6 cellular contexts compared by ENCODE assay signal in the genomic region with DNA sequence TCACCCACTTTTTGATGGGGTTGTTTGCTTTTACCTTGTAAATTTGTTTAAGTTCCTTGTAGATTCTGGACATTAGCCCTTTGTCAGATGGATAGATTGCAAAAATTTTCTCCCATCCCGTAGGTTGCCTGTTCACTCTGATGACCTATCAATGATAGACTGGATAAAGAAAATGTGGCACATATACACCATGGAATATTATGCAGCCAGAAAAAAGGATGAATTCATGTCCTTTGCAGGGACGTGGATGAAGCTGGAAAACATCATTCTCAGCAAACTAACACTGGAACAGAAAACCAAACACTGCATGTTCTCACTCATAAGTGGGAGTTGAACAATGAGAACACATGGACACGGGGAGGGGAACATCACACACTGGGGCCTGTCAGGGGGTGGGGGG. TPM values are rescaled to one million over a fixed set of nuclear protein-coding genes. Genes with fewer than 3 reads are reported as not detected.
"Had no signal": no experiment of that assay in that cellular context is flagged by ENCODE, and none has a peak within 500 bp of the region (broad histone marks: within the 10 kb centered on the region; RNA-seq: fewer than 3 reads in every experiment).

No MANE protein-coding gene starts in this region.

RNA-seq across cellular contexts. Expression of a gene that starts 44.8 kb away (rescaled TPM):
- total RNA-seq: colonic mucosa, dermis microvascular lymphatic vessel endothelial cell, esophagus squamous epithelium, foreskin keratinocyte, gastrocnemius medialis had no signal
- polyA plus RNA-seq: endothelial cell of umbilical vein, foreskin keratinocyte had no signal

RNA-seq across cellular contexts. Expression of a gene that starts 58.0 kb away (rescaled TPM):
- total RNA-seq: dermis microvascular lymphatic vessel endothelial cell, endothelial cell of umbilical vein had no signal
